ENCODE assay signal across 16 cellular contexts in the genomic region with DNA sequence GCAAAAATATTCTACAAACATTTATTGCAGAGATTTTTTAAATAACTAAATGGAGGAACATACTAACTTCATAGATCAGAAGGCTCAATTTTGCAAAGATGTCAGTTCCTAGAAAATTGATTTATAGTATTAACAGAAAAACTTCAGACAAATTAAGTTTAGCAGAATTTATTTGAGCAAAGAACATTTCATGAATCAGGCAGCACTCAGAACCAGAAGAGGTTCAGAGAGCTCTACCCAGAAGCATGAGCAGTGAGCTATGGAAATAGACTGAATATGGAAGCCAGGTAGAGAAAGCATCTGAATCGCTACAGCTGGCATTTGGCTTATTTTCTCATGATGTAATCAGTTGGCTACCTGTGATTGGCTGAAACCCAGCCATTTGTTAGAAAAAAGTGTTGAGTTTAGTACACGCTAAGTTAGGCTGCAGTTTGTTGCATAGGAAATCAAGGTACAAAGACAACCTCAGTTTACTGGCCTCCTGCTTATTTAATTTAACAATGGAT.
"Had no signal": no experiment of that assay in that cellular context is flagged by ENCODE, and none has a peak within 500 bp of the region (broad histone marks: within the 10 kb centered on the region; RNA-seq: fewer than 3 reads in every experiment).

No MANE protein-coding gene starts in this region.

- H2AFZ ChIP-seq: hepatocyte had no signal

- H3K27ac ChIP-seq: coronary artery, hepatocyte had no signal

- H3K9me3 Mint-ChIP-seq: neural crest cell had no signal

- H3K4me2 ChIP-seq: hepatocyte had no signal

- DNase-seq: effector CD4-positive, alpha-beta T cell; endodermal cell; foreskin melanocyte; head of caudate nucleus; kidney glomerular epithelial cell; mesendoderm; naive B cell; posterior cingulate gyrus; right cardiac atrium; small intestine; stimulated activated CD4-positive, alpha-beta T cell treated with anti-CD3 and anti-CD28 coated beads, Interleukin-12 subunit alpha, Interleukin-12 subunit beta, amount 100 ng/mL, for 4 hours; stimulated activated naive CD4-positive, alpha-beta T cell treated with Interleukin-2 at 50 U/mL for 16 hours; trophoblast cell had no signal

- H3K27ac Mint-ChIP-seq: endodermal cell, naive B cell had no signal

- H3K27me3 ChIP-seq: hepatocyte had no signal

- H3K79me2 ChIP-seq: hepatocyte had no signal

- H3K4me3 ChIP-seq: coronary artery, hepatocyte had no signal

- H3K4me3 Mint-ChIP-seq: endodermal cell, naive B cell, neural crest cell had no signal

- ATAC-seq: right cardiac atrium had no signal
